Comparison of ENCODE assay signal across 13 cellular contexts in genomic region chr17:75367312-75367711, GRCh38. TPM values are rescaled to one million over a fixed set of nuclear protein-coding genes. Genes with fewer than 3 reads are reported as not detected.
DNase-seq lines count a peak whose midpoint lies in the region; ATAC-seq, FAIRE-seq and TF ChIP-seq lines count a peak whose summit lies in the region.
"Had no signal": no experiment of that assay in that cellular context is flagged by ENCODE, and none has a peak within 500 bp of the region (broad histone marks: within the 10 kb centered on the region; RNA-seq: fewer than 3 reads in every experiment).

No MANE protein-coding gene starts in this region.

- POLR2A ChIA-PET in activated CD8-positive, alpha-beta T cell treated with anti-CD3 and anti-CD28 coated beads, Interleukin-2, amount 10 ng/mL, durations not matched to agents 7 days and 5 days (lab: Charles Lee) = no interaction called here

- H3K36me3 ChIP-seq in small intestine (ENCODE audit: control insufficient read depth in 2 of 2, insufficient read depth in 2 of 2, low read length in 2 of 2) = peaks cover 0 to 2% of the 10 kb centered on the region in 2 donors
- H3K36me3 ChIP-seq: vagina had no signal

- FAIRE-seq in small intestine (lab: Jason Lieb, UNC) = no peak

- H3K4me3 Mint-ChIP-seq in HFFc6 = no peak overlapping the region
- H3K4me3 Mint-ChIP-seq in activated CD8-positive, alpha-beta T cell treated with anti-CD3 and anti-CD28 coated beads, Interleukin-2, amount 10 ng/mL, durations not matched to agents 7 days and 5 days = no peak overlapping the region

- no peaks in the 10 kb centered on the region; the same call in 1 of the 2 replicates for H3K36me3 Mint-ChIP-seq in HFFc6 (ENCODE audit: low read depth)
- H3K36me3 Mint-ChIP-seq in activated CD8-positive, alpha-beta T cell treated with anti-CD3 and anti-CD28 coated beads, Interleukin-2, amount 10 ng/mL, durations not matched to agents 7 days and 5 days (ENCODE audit: low read depth) = peaks cover 18% of the 10 kb centered on the region

- DNase-seq in AG10803 (ENCODE audit: low read depth) (peak; percentile 14), HFFc6 (peak; percentile 32), foreskin melanocyte (peak; percentile 24), small intestine (no peak), SK-N-DZ (ENCODE audit: low spot score) (no peak)
- DNase-seq in activated CD8-positive, alpha-beta T cell treated with anti-CD3 and anti-CD28 coated beads, Interleukin-2, amount 10 ng/mL, durations not matched to agents 7 days and 5 days = no peak
- DNase-seq: activated gamma-delta T cell treated with Interleukin-2 at 50 U/mL for 16 hours; effector memory CD4-positive, alpha-beta T cell; NCI-H187 had no signal

- no peaks in the 10 kb centered on the region for H3K9me3 Mint-ChIP-seq in HFFc6
- no peaks in the 10 kb centered on the region for H3K9me3 Mint-ChIP-seq in activated CD8-positive, alpha-beta T cell treated with anti-CD3 and anti-CD28 coated beads, Interleukin-2, amount 10 ng/mL, durations not matched to agents 7 days and 5 days (ENCODE audit: insufficient read depth)

- no peaks in the 10 kb centered on the region for H3K9me3 ChIP-seq in small intestine (ENCODE audit: control insufficient read depth, low read depth)
- H3K9me3 ChIP-seq: BLaER1 treated with 17β-estradiol and CSF1 and Interleukin-3, amounts not matched to agents 10 nM and 100 nM; vagina had no signal

- H3K4me1 ChIP-seq in small intestine (ENCODE audit: control insufficient read depth in 2 of 2, insufficient read depth in 1 of 2, low read depth in 1 of 2, low read length in 1 of 2) = peaks cover 0 to 5% of the 10 kb centered on the region in 2 donors

- H3K27me3 ChIP-seq in small intestine (ENCODE audit: control insufficient read depth in 2 of 2, insufficient read depth in 2 of 2, low read length in 2 of 2) = no peaks in the 10 kb centered on the region
- H3K27me3 ChIP-seq: BLaER1 treated with 17β-estradiol and CSF1 and Interleukin-3, amounts not matched to agents 10 nM and 100 nM; vagina had no signal

- no peak overlapping the region for H3K27ac ChIP-seq in small intestine (ENCODE audit: low read depth in 1 of 2, low read length in 1 of 2)
- H3K27ac ChIP-seq: BLaER1 treated with 17β-estradiol and CSF1 and Interleukin-3, amounts not matched to agents 10 nM and 100 nM; vagina had no signal

- H3K27ac Mint-ChIP-seq in HFFc6 = no peak overlapping the region
- H3K27ac Mint-ChIP-seq in activated CD8-positive, alpha-beta T cell treated with anti-CD3 and anti-CD28 coated beads, Interleukin-2, amount 10 ng/mL, durations not matched to agents 7 days and 5 days = peak overlapping the region; percentile 13

- no peaks in the 10 kb centered on the region for H3K27me3 Mint-ChIP-seq in HFFc6 (ENCODE audit: insufficient read depth)
- H3K27me3 Mint-ChIP-seq in activated CD8-positive, alpha-beta T cell treated with anti-CD3 and anti-CD28 coated beads, Interleukin-2, amount 10 ng/mL, durations not matched to agents 7 days and 5 days (ENCODE audit: low read depth) = no peaks in the 10 kb centered on the region

- H3K4me3 ChIP-seq in AG10803 (ENCODE audit: low read length) (no peak overlapping the region), small intestine (ENCODE audit: low read depth in 1 of 2, low read length in 2 of 2) (no peak overlapping the region)
- H3K4me3 ChIP-seq: BLaER1 treated with 17β-estradiol and CSF1 and Interleukin-3, amounts not matched to agents 10 nM and 100 nM; vagina had no signal

- CTCF ChIA-PET in activated CD8-positive, alpha-beta T cell treated with anti-CD3 and anti-CD28 coated beads, Interleukin-2, amount 10 ng/mL, durations not matched to agents 7 days and 5 days (lab: Charles Lee) = interaction anchor here (1.0 kb wide), 1 partner anchor 44 kb away, joined by 3 read pairs; no protein-coding TSS in a partner anchor

- peaks cover 75% of the 10 kb centered on the region for H3K4me1 Mint-ChIP-seq in HFFc6 (ENCODE audit: low read depth)
- H3K4me1 Mint-ChIP-seq in activated CD8-positive, alpha-beta T cell treated with anti-CD3 and anti-CD28 coated beads, Interleukin-2, amount 10 ng/mL, durations not matched to agents 7 days and 5 days (ENCODE audit: low read depth) = peaks cover 74% of the 10 kb centered on the region

- WGBS in small intestine, 3 donors = 76 to 87% (median 85%) methylated on average over 1 of the region's 1 CpG

- TF ChIP-seq CTCF in AG10803 (conservative IDR thresholded peaks at IDR 0.05; ENCODE audit: low read length) (no peak), HFFc6 (IDR thresholded peaks at IDR 0.05) (no peak)

- peak; percentile 51 for ATAC-seq in activated CD8-positive, alpha-beta T cell treated with anti-CD3 and anti-CD28 coated beads, Interleukin-2, amount 10 ng/mL, durations not matched to agents 7 days and 5 days
- no peak for ATAC-seq in HG03280 (IDR thresholded peaks at IDR 0.05; ENCODE audit: unreplicated experiment)
- ATAC-seq in HG03442 (IDR thresholded peaks at IDR 0.05; ENCODE audit: unreplicated experiment) = no peak

RNA-seq across cellular contexts. Expression of gene GRB2, which starts 38.2 kb away (rescaled TPM):
- 100 to 1,000 TPM; 104 to 138 (median 116) TPM for total RNA-seq in HFFc6 (2021; fragmentation: NEBNext Ultra II Directional; extraction: Animal tissue kit (Norgen Biotek cat#: 25700))
- total RNA-seq in activated CD8-positive, alpha-beta T cell treated with anti-CD3 and anti-CD28 coated beads, Interleukin-2, amount 10 ng/mL, durations not matched to agents 7 days and 5 days = 100 to 1,000 TPM; 166 to 178 TPM
- 10 to 100 TPM; 65.6 to 73.5 (median 66.2) TPM for polyA plus RNA-seq in small intestine
- polyA plus RNA-seq in SK-N-DZ (2014; cell fraction: cytosol; rRNA removed) = 115 and 116 TPM in 2 replicates
- polyA plus RNA-seq in SK-N-DZ (2014; cell fraction: nucleus; rRNA removed) = 37.0 and 61.0 TPM in 2 replicates

Comparison
In these comparisons a context has a peak if more than half of its experiments do, and no peak if none do; other contexts are left out.
1. DNase-seq: peak in AG10803 (single experiment), HFFc6 (single experiment) and foreskin melanocyte (single experiment); none in activated CD8-positive, alpha-beta T cell treated with anti-CD3 and anti-CD28 coated beads, Interleukin-2, amount 10 ng/mL, durations not matched to agents 7 days and 5 days (single experiment), small intestine (single experiment) and SK-N-DZ (single experiment).